16 cellular contexts compared by ENCODE assay signal in the genomic region with DNA sequence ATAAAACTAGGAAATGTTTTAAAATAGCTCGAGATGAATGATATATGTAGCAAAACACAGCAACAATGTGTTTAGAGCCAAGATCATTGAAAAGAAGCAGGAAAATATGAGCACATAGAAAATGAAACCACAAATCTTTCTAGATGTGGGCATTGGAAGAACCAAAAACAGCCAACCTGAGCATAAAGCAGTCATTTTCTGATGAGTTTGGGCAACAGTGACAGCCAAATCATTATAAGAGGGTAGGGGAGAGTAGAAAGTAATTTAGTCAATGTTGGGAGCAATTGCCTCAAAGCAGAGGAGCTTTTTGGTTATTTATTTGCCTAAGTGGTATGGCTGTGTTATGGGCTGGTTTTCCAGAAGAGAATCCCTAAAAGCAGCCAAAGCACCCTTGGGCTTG. TPM values are rescaled to one million over a fixed set of nuclear protein-coding genes. Genes with fewer than 3 reads are reported as not detected.
"Had no signal": no experiment of that assay in that cellular context is flagged by ENCODE, and none has a peak within 500 bp of the region (broad histone marks: within the 10 kb centered on the region; RNA-seq: fewer than 3 reads in every experiment).

No MANE protein-coding gene starts in this region.

- H3K9me3 Mint-ChIP-seq: naive B cell; stimulated activated memory B cell treated with anti-CD40 and anti-IgM and Interleukin-4, amounts not matched to agents 10 μg/mL and 1 μg/mL and 100 μg/mL, for 72 hours had no signal

- H3K4me3 ChIP-seq: esophagus squamous epithelium, left ventricle myocardium inferior, ovary, tibial nerve had no signal

- H3K36me3 Mint-ChIP-seq: naive B cell; stimulated activated memory B cell treated with anti-CD40 and anti-IgM and Interleukin-4, amounts not matched to agents 10 μg/mL and 1 μg/mL and 100 μg/mL, for 72 hours had no signal

- H3K27ac ChIP-seq: esophagus squamous epithelium, left ventricle myocardium inferior, ovary, tibial nerve had no signal

- H3K4me3 Mint-ChIP-seq: naive B cell; stimulated activated memory B cell treated with anti-CD40 and anti-IgM and Interleukin-4, amounts not matched to agents 10 μg/mL and 1 μg/mL and 100 μg/mL, for 72 hours; T-helper 17 cell had no signal

- H3K27me3 ChIP-seq: ovary had no signal

- H3K4me1 ChIP-seq: esophagus squamous epithelium, left ventricle myocardium inferior, tibial nerve had no signal

- H3K27ac Mint-ChIP-seq: naive B cell; stimulated activated memory B cell treated with anti-CD40 and anti-IgM and Interleukin-4, amounts not matched to agents 10 μg/mL and 1 μg/mL and 100 μg/mL, for 72 hours; T-helper 17 cell had no signal

- DNase-seq: activated naive CD4-positive, alpha-beta T cell treated with anti-CD3 and anti-CD28 coated beads, Interleukin-2, amount 50 U/mL, for 16 hours; aorta; effector CD8-positive, alpha-beta T cell; esophagus squamous epithelium; hippocampal formation; kidney; left ventricle myocardium inferior; naive B cell; ovary; RPMI8226; SIG-M5; substantia nigra; T-helper 17 cell had no signal

- H3K4me1 Mint-ChIP-seq: naive B cell; stimulated activated memory B cell treated with anti-CD40 and anti-IgM and Interleukin-4, amounts not matched to agents 10 μg/mL and 1 μg/mL and 100 μg/mL, for 72 hours had no signal

- H3K36me3 ChIP-seq: esophagus squamous epithelium, left ventricle myocardium inferior, ovary, tibial nerve had no signal

- H3K9me3 ChIP-seq: esophagus squamous epithelium, left ventricle myocardium inferior, tibial nerve had no signal

RNA-seq across cellular contexts. Expression of a gene that starts 8.8 kb away (rescaled TPM):
- total RNA-seq: endothelial cell of umbilical vein had no signal
